ENCODE assay signal across 17 cellular contexts in genomic region chr14:103204852-103205540, GRCh38.
DNase-seq lines count a peak whose midpoint lies in the region; ATAC-seq and TF ChIP-seq lines count a peak whose summit lies in the region.
"Had no signal": no experiment of that assay in that cellular context is flagged by ENCODE, and none has a peak within 500 bp of the region (broad histone marks: within the 10 kb centered on the region; RNA-seq: fewer than 3 reads in every experiment).

No MANE protein-coding gene starts in this region.

- no peak for TF ChIP-seq CTCF in brain microvascular endothelial cell (IDR thresholded peaks at IDR 0.05; ENCODE audit: low read depth, low read length, missing control alignments)
- TF ChIP-seq CTCF in vagina (IDR thresholded peaks at IDR 0.05), result no peak

- DNase-seq in NCI-H2227 (lab: John Stamatoyannopoulos, UW; ENCODE audit: unreplicated experiment) (peak; percentile 6), NCI-H2227 treated with DMSO at 0.1 percent for 48 hours (lab: John Stamatoyannopoulos, UW) (no peak), brain microvascular endothelial cell (peak; percentile 46), iris pigment epithelial cell (ENCODE audit: low read depth) (peak; percentile 73), vagina (ENCODE audit: extremely low spot score in 2 of 2) (no peak), CD1c-positive myeloid dendritic cell (ENCODE audit: extremely low spot score) (no peak)
- DNase-seq in activated CD4-positive, alpha-beta T cell treated with anti-CD3 and anti-CD28 coated beads, Interleukin-2, amount 50 U/mL, for 1 hour, result no peak
- DNase-seq: 8988T; activated naive CD4-positive, alpha-beta T cell; COR-L47; effector memory CD4-positive, alpha-beta T cell; head of caudate nucleus; left colon; NCI-H2081 treated with DMSO at 0.1 percent for 48 hours had no signal

- H3K27ac ChIP-seq in brain microvascular endothelial cell, result no peak overlapping the region
- peak overlapping the region; percentile 90 for H3K27ac ChIP-seq in vagina
- H3K27ac ChIP-seq: SK-N-MC had no signal

- H3K27me3 ChIP-seq in brain microvascular endothelial cell (replicated peaks) (peaks cover 13% of the 10 kb centered on the region), vagina (no peaks in the 10 kb centered on the region)

- no peak overlapping the region for H3K4me3 ChIP-seq in brain microvascular endothelial cell (ENCODE audit: low read depth, low read length)
- H3K4me3 ChIP-seq in vagina, result no peak overlapping the region
- H3K4me3 ChIP-seq: SK-N-MC had no signal

- in situ Hi-C loops in brain microvascular endothelial cell (cut with HindIII; ENCODE audit: low pct_ligation_motif_present, low sequenced_read_pairs), result no loop called here

- H3K4me1 ChIP-seq in vagina, result peaks cover 29% of the 10 kb centered on the region

- intact Hi-C loops in vagina (cut with DNase I), result loop anchor here (5.0 kb wide), 1 partner anchor 83 kb away; the partner anchor contains the start of gene TNFAIP2

- no peak for ATAC-seq in HG02884 (IDR thresholded peaks at IDR 0.05; ENCODE audit: unreplicated experiment)
- ATAC-seq: left colon; stimulated activated memory B cell treated with anti-CD40 and anti-IgM and Interleukin-4, amounts not matched to agents 10 μg/mL and 1 μg/mL and 100 μg/mL, for 72 hours had no signal

- peaks cover 3% of the 10 kb centered on the region for H3K9me3 ChIP-seq in vagina

- TF ChIP-seq POLR2A in vagina (IDR thresholded peaks at IDR 0.05), result no peak

- H3K36me3 ChIP-seq in brain microvascular endothelial cell (replicated peaks) (no peaks in the 10 kb centered on the region), vagina (no peaks in the 10 kb centered on the region)

Comparison
In these comparisons a context has a peak if more than half of its experiments do, and no peak if none do; other contexts are left out.
1. DNase-seq: peak in NCI-H2227 (single experiment), brain microvascular endothelial cell (single experiment) and iris pigment epithelial cell (single experiment); none in NCI-H2227 treated with DMSO at 0.1 percent for 48 hours (single experiment), vagina (0 of 2), CD1c-positive myeloid dendritic cell (single experiment) and activated CD4-positive, alpha-beta T cell treated with anti-CD3 and anti-CD28 coated beads, Interleukin-2, amount 50 U/mL, for 1 hour (single experiment).